Comparison of ENCODE assay signal across 22 cellular contexts in the genomic region with DNA sequence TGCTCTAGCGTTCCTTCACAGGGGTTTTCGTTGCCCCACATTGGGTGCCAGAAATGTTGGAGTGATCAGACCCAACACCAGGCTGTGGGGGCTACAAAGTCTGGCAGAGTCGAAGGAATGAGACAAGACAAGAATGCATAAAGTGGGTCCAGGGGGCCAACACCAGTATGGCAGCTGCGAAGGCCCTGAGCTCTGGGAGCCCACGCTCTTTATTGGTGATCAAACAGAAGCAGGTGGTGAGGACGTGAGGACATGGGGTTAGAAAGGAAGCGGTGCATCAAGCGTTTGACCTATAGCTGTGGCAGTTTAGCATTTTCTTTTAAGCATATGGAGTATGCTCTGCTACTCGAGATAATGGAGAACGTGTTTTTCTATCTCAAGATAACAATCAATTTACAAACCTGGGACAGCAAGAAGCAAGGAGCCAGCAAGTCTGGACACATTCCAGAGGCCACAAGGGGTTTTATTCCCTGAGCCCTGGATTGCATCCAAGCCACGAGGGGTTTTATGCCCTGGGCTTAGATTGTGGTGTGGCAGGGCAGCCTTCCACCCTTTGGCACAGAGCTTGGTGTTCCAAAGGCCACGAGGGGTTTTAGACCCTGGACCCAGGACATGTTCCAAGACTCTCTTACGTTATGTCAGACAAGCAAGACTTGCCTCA. TPM values are rescaled to one million over a fixed set of nuclear protein-coding genes. Genes with fewer than 3 reads are reported as not detected.
"Had no signal": no experiment of that assay in that cellular context is flagged by ENCODE, and none has a peak within 500 bp of the region (broad histone marks: within the 10 kb centered on the region; RNA-seq: fewer than 3 reads in every experiment).

No MANE protein-coding gene starts in this region.

- H3K36me3 Mint-ChIP-seq: neural progenitor cell had no signal

- DNase-seq: cortex of kidney; effector CD8-positive, alpha-beta T cell; heart right ventricle; hypothalamus; mammary epithelial cell; mucosa of descending colon; nucleus accumbens; ovary; stimulated activated CD4-positive, alpha-beta T cell treated with anti-CD3 and anti-CD28 coated beads, Interleukin-4, amount 100 ng/mL, for 24 hours; stimulated activated naive B cell treated with anti-CD40 and anti-IgM and Interleukin-4, amounts not matched to agents 10 μg/mL and 1 μg/mL and 100 μg/mL, for 72 hours; stimulated activated naive CD8-positive, alpha-beta T cell treated with anti-CD3 and anti-CD28 coated beads, Interleukin-15, amount 100 ng/mL, for 72 hours; testis; upper lobe of right lung had no signal

- H3K27ac Mint-ChIP-seq: natural killer cell treated with Interleukin-12 subunit alpha and Interleukin-12 subunit beta and Interleukin-15 and Interleukin-18, amount 100 ng/mL, for 72 hours; neural progenitor cell; stimulated activated naive B cell treated with anti-CD40 and anti-IgM and Interleukin-4, amounts not matched to agents 10 μg/mL and 1 μg/mL and 100 μg/mL, for 72 hours; stimulated activated naive CD8-positive, alpha-beta T cell treated with anti-CD3 and anti-CD28 coated beads, Interleukin-15, amount 100 ng/mL, for 72 hours had no signal

- H3K4me1 Mint-ChIP-seq: stimulated activated naive B cell treated with anti-CD40 and anti-IgM and Interleukin-4, amounts not matched to agents 10 μg/mL and 1 μg/mL and 100 μg/mL, for 72 hours; stimulated activated naive CD8-positive, alpha-beta T cell treated with anti-CD3 and anti-CD28 coated beads, Interleukin-15, amount 100 ng/mL, for 72 hours had no signal

- ATAC-seq: esophagus mucosa; heart right ventricle; left lobe of liver; mucosa of descending colon; natural killer cell treated with Interleukin-12 subunit alpha and Interleukin-12 subunit beta and Interleukin-15 and Interleukin-18, amount 100 ng/mL, for 72 hours; stimulated activated naive B cell treated with anti-CD40 and anti-IgM and Interleukin-4, amounts not matched to agents 10 μg/mL and 1 μg/mL and 100 μg/mL, for 72 hours; stimulated activated naive CD8-positive, alpha-beta T cell treated with anti-CD3 and anti-CD28 coated beads, Interleukin-15, amount 100 ng/mL, for 72 hours; upper lobe of right lung had no signal

- H3K4me3 Mint-ChIP-seq: natural killer cell treated with Interleukin-12 subunit alpha and Interleukin-12 subunit beta and Interleukin-15 and Interleukin-18, amount 100 ng/mL, for 72 hours; neural progenitor cell; stimulated activated naive B cell treated with anti-CD40 and anti-IgM and Interleukin-4, amounts not matched to agents 10 μg/mL and 1 μg/mL and 100 μg/mL, for 72 hours; stimulated activated naive CD8-positive, alpha-beta T cell treated with anti-CD3 and anti-CD28 coated beads, Interleukin-15, amount 100 ng/mL, for 72 hours had no signal

- H3K9me3 Mint-ChIP-seq: natural killer cell treated with Interleukin-12 subunit alpha and Interleukin-12 subunit beta and Interleukin-15 and Interleukin-18, amount 100 ng/mL, for 72 hours; stimulated activated naive B cell treated with anti-CD40 and anti-IgM and Interleukin-4, amounts not matched to agents 10 μg/mL and 1 μg/mL and 100 μg/mL, for 72 hours; stimulated activated naive CD8-positive, alpha-beta T cell treated with anti-CD3 and anti-CD28 coated beads, Interleukin-15, amount 100 ng/mL, for 72 hours had no signal

- H3K27me3 Mint-ChIP-seq: stimulated activated naive B cell treated with anti-CD40 and anti-IgM and Interleukin-4, amounts not matched to agents 10 μg/mL and 1 μg/mL and 100 μg/mL, for 72 hours; stimulated activated naive CD8-positive, alpha-beta T cell treated with anti-CD3 and anti-CD28 coated beads, Interleukin-15, amount 100 ng/mL, for 72 hours had no signal

RNA-seq across cellular contexts. Expression of a gene that starts 3.9 kb away (rescaled TPM):
- total RNA-seq: esophagus mucosa, frontal cortex, glomerular endothelial cell, heart right ventricle, left lobe of liver, mammary epithelial cell, mucosa of descending colon, posterior vena cava, right atrium auricular region, subcutaneous adipose tissue, upper lobe of right lung had no signal
